8 cellular contexts compared by ENCODE assay signal in genomic region chr16:73015612-73016487, GRCh38. TPM values are rescaled to one million over a fixed set of nuclear protein-coding genes. Genes with fewer than 3 reads are reported as not detected.
DNase-seq lines count a peak whose midpoint lies in the region; ATAC-seq, FAIRE-seq and TF ChIP-seq lines count a peak whose summit lies in the region.

No MANE protein-coding gene starts in this region.

- DNase-seq in CD14-positive monocyte (ENCODE audit: low spot score) (no peak), NCI-H345 (lab: John Stamatoyannopoulos, UW) (no peak), substantia nigra (lab: John Stamatoyannopoulos, UW) (no peak), H4 (ENCODE audit: low spot score) (no peak)
- no peak for DNase-seq in activated CD4-positive, alpha-beta T cell treated with anti-CD3 and anti-CD28 coated beads for 1 hour

- ATAC-seq in GM21360 (IDR thresholded peaks at IDR 0.05; ENCODE audit: unreplicated experiment): peak; percentile 61
- peak; percentile 74 for ATAC-seq in HG03460 (IDR thresholded peaks at IDR 0.05; ENCODE audit: unreplicated experiment)

- intact Hi-C loops in CD14-positive monocyte (cut with micrococcal nuclease): no loop called here

- peaks cover 2 to 5% (median 3%) of the 10 kb centered on the region in 3 donors for H3K27me3 Mint-ChIP-seq in CD14-positive monocyte (ENCODE audit: low read depth in 3 of 3)

- no peaks in the 10 kb centered on the region for H3K36me3 Mint-ChIP-seq in CD14-positive monocyte

- no peak overlapping the region for H3K27ac ChIP-seq in substantia nigra (ENCODE audit: low read depth, low read length, poor library complexity, severe bottlenecking)

- H3K4me3 Mint-ChIP-seq in CD14-positive monocyte: peak overlapping the region in 1 of 2 donors; percentile 18

- peak overlapping the region in 4 of 7 donors; percentile 6 to 77 (median 20) for H3K27ac Mint-ChIP-seq in CD14-positive monocyte

- FAIRE-seq in endometrium (lab: Jason Lieb, UNC): peak; percentile 46

- H3K4me1 Mint-ChIP-seq in CD14-positive monocyte: peaks cover 39% of the 10 kb centered on the region

- H3K9me3 Mint-ChIP-seq in CD14-positive monocyte: no peaks in the 10 kb centered on the region

- TF ChIP-seq CTCF in CD14-positive monocyte (IDR thresholded peaks at IDR 0.05): no peak

RNA-seq across cellular contexts. Expression of gene ZFHX3, which starts 32.1 kb away (rescaled TPM):
- under 1 TPM; 0.42 to 0.43 TPM for polyA plus RNA-seq in CD14-positive monocyte
- 0.47 and 0.68 TPM in 2 replicates for total RNA-seq in H4 (2014; rRNA removed; shearing (Covaris generic))
